ENCODE assay signal across 8 cellular contexts in genomic region chr6:20401403-20402180, GRCh38. TPM values are rescaled to one million over a fixed set of nuclear protein-coding genes. Genes with fewer than 3 reads are reported as not detected.
DNase-seq lines count a peak whose midpoint lies in the region; ATAC-seq, FAIRE-seq and TF ChIP-seq lines count a peak whose summit lies in the region.

Gene E2F3, plus strand, starts transcription at chr6:20401879. Its CDS starts 354 bp downstream, at chr6:20402233.

- H3K27ac Mint-ChIP-seq in chondrocyte (ENCODE audit: unreplicated experiment): peak within 1 kb of the TSS; percentile 90

- peak; percentile 86 for TF ChIP-seq POLR2A in GM19193 (IDR thresholded peaks at IDR 0.05; ENCODE audit: extremely low read depth, insufficient read depth, insufficient read length)

- no peaks in the 10 kb centered on the region for H3K4me1 ChIP-seq in kidney (ENCODE audit: control insufficient read depth in 1 of 2, insufficient read depth in 1 of 2, low read depth in 1 of 2, low read length in 2 of 2)

- H3K27me3 Mint-ChIP-seq in chondrocyte (ENCODE audit: low read depth): no peaks in the 10 kb centered on the region

- peak within 1 kb of the TSS; percentile 90 for H3K4me3 Mint-ChIP-seq in chondrocyte (ENCODE audit: unreplicated experiment)

- ATAC-seq in HG03439 (IDR thresholded peaks at IDR 0.05; ENCODE audit: unreplicated experiment): peak; percentile 81

- peaks cover 20% of the 10 kb centered on the region for H3K4me1 Mint-ChIP-seq in chondrocyte (ENCODE audit: low read depth)

- peak within 1 kb of the TSS; percentile 72 to 84 for H3K27ac ChIP-seq in kidney (ENCODE audit: low read depth in 2 of 2, low read length in 2 of 2)

- DNase-seq in AML-193 (lab: John Stamatoyannopoulos, UW) (peak; percentile 100), NCI-H510A treated with DMSO at 0.1 percent for 48 hours (lab: John Stamatoyannopoulos, UW) (peak; percentile 98), chondrocyte (ENCODE audit: low spot score) (peak; percentile 100), kidney (peak; percentile 100)
- DNase-seq in activated CD4-positive, alpha-beta T cell treated with anti-CD3 and anti-CD28 coated beads for 24 hours (ENCODE audit: low read depth in 2 of 2): peak; percentile 96 to 98
- DNase-seq in stimulated activated CD4-positive, alpha-beta T cell treated with anti-CD3 and anti-CD28 coated beads, Interleukin-15, amount 100 ng/mL, for 24 hours: peak; percentile 99

- peaks cover 2% of the 10 kb centered on the region for H3K9me3 Mint-ChIP-seq in chondrocyte (ENCODE audit: low read depth)

- intact Hi-C loops in kidney (cut with DNase I): no loop called here

- H3K9me3 ChIP-seq in kidney (ENCODE audit: control insufficient read depth in 1 of 2, low read length in 2 of 2): no peaks in the 10 kb centered on the region

- peak within 1 kb of the TSS; percentile 12 to 68 for H3K9ac ChIP-seq in kidney (ENCODE audit: low read length in 2 of 2)

- H3K36me3 Mint-ChIP-seq in chondrocyte (ENCODE audit: low read depth): peaks cover 1% of the 10 kb centered on the region

- H3K36me3 ChIP-seq in kidney (ENCODE audit: control insufficient read depth in 1 of 2, insufficient read depth in 2 of 2, low read length in 2 of 2): no peaks in the 10 kb centered on the region

- FAIRE-seq in kidney (lab: Jason Lieb, UNC): peak; percentile 99

- no peak for TF ChIP-seq CTCF in chondrocyte (IDR thresholded peaks at IDR 0.05)
- no peak for TF ChIP-seq CTCF in kidney (IDR thresholded peaks at IDR 0.05; ENCODE audit: borderline replicate concordance, extremely low read depth, insufficient read depth)

- peak within 1 kb of the TSS; percentile 86 to 91 for H3K4me3 ChIP-seq in kidney (ENCODE audit: low read length in 2 of 2)

RNA-seq across cellular contexts. Expression of gene E2F3, which starts in this region (rescaled TPM):
- 16.8 to 18.3 TPM (median 17.1 TPM) in 3 replicates for total RNA-seq in chondrocyte
- 11.0 TPM for total RNA-seq in kidney
- polyA plus RNA-seq in kidney (ENCODE audit: insufficient read depth, low read depth, low replicate concordance): 3.7 TPM

Comparison
In these comparisons a context has a peak if more than half of its experiments do, and no peak if none do; other contexts are left out.
1. Peak in every context shown above with its lines: DNase-seq, ATAC-seq, H3K4me3 ChIP-seq and H3K27ac ChIP-seq.